Comparison of ENCODE assay signal across 12 cellular contexts in genomic region chr1:48790397-48790796, GRCh38. TPM values are rescaled to one million over a fixed set of nuclear protein-coding genes. Genes with fewer than 3 reads are reported as not detected.
DNase-seq lines count a peak whose midpoint lies in the region; ATAC-seq and TF ChIP-seq lines count a peak whose summit lies in the region.
"Had no signal": no experiment of that assay in that cellular context is flagged by ENCODE, and none has a peak within 500 bp of the region (broad histone marks: within the 10 kb centered on the region; RNA-seq: fewer than 3 reads in every experiment).

No MANE protein-coding gene starts in this region.

- no peaks in the 10 kb centered on the region for H3K36me3 ChIP-seq in BLaER1 treated with 17β-estradiol and CSF1 and Interleukin-3, amounts not matched to agents 10 nM and 100 nM
- H3K36me3 ChIP-seq in BE2C: no peaks in the 10 kb centered on the region

- H3K9ac ChIP-seq in BLaER1 treated with 17β-estradiol and CSF1 and Interleukin-3, amounts not matched to agents 10 nM and 100 nM: peak overlapping the region in 3 of 11 experiments; percentile 20 to 57 (median 45); a peak in 2 of 22 replicates

- H3K4me1 ChIP-seq in BLaER1 treated with 17β-estradiol and CSF1 and Interleukin-3, amounts not matched to agents 10 nM and 100 nM: peaks cover 43 to 65% (median 60%) of the 10 kb centered on the region in 10 experiments
- H3K4me1 ChIP-seq in BE2C: no peaks in the 10 kb centered on the region

- H3K27me3 ChIP-seq in BLaER1 treated with 17β-estradiol and CSF1 and Interleukin-3, amounts not matched to agents 10 nM and 100 nM: no peaks in the 10 kb centered on the region
- no peaks in the 10 kb centered on the region for H3K27me3 ChIP-seq in BE2C

- no peak overlapping the region for H3K4me3 ChIP-seq in BLaER1 treated with 17β-estradiol and CSF1 and Interleukin-3, amounts not matched to agents 10 nM and 100 nM
- no peak overlapping the region for H3K4me3 ChIP-seq in BE2C (ENCODE audit: low read depth, low read length)

- ATAC-seq in GM19328 (IDR thresholded peaks at IDR 0.05; ENCODE audit: unreplicated experiment) (peak; percentile 34), HG03095 (IDR thresholded peaks at IDR 0.05; ENCODE audit: unreplicated experiment) (peak; percentile 37)

- H4K20me1 ChIP-seq in BLaER1 treated with 17β-estradiol and CSF1 and Interleukin-3, amounts not matched to agents 10 nM and 100 nM: no peaks in the 10 kb centered on the region

- DNase-seq in BE2C (no peak), T1000 (lab: John Stamatoyannopoulos, UW) (no peak), NCI-H2196 treated with DMSO at 0.1 percent for 48 hours (lab: John Stamatoyannopoulos, UW; ENCODE audit: unreplicated experiment) (no peak), DMS53 treated with DMSO at 0.1 percent for 48 hours (lab: John Stamatoyannopoulos, UW; ENCODE audit: unreplicated experiment) (no peak)
- DNase-seq: activated CD8-positive, alpha-beta memory T cell treated with anti-CD3 and anti-CD28 coated beads, Interleukin-2, amount 50 U/mL, for 48 hours; mesenchymal stem cell; NCI-H1092; stimulated activated CD4-positive, alpha-beta T cell treated with anti-CD3 and anti-CD28 coated beads, Interleukin-2, amount 100 ng/mL, for 48 hours had no signal

- no peaks in the 10 kb centered on the region; a peak in 1 of 22 replicates for H3K9me3 ChIP-seq in BLaER1 treated with 17β-estradiol and CSF1 and Interleukin-3, amounts not matched to agents 10 nM and 100 nM (replicated peaks in 1 of 11)
- H3K9me3 ChIP-seq in BE2C: no peaks in the 10 kb centered on the region

- peak overlapping the region; percentile 14 to 88 (median 82); a peak in 20 of 22 replicates for H3K4me2 ChIP-seq in BLaER1 treated with 17β-estradiol and CSF1 and Interleukin-3, amounts not matched to agents 10 nM and 100 nM

- TF ChIP-seq CTCF in VCaP (conservative IDR thresholded peaks at IDR 0.05): no peak
- TF ChIP-seq CTCF in BE2C (IDR thresholded peaks at IDR 0.05; ENCODE audit: low read depth, low read length): no peak

- peak overlapping the region in 9 of 11 experiments; percentile 48 to 95 (median 89); a peak in 18 of 22 replicates for H3K27ac ChIP-seq in BLaER1 treated with 17β-estradiol and CSF1 and Interleukin-3, amounts not matched to agents 10 nM and 100 nM
- H3K27ac ChIP-seq in VCaP: peak overlapping the region; percentile 50; the same call in 1 of the 2 replicates

RNA-seq across cellular contexts. Expression of gene BEND5, which starts 13.7 kb away (rescaled TPM):
- 6.9 TPM for polyA plus RNA-seq in BE2C (2012; ENCODE audit: insufficient read depth, insufficient read length, low read depth)
